16 cellular contexts compared by ENCODE assay signal in the genomic region with DNA sequence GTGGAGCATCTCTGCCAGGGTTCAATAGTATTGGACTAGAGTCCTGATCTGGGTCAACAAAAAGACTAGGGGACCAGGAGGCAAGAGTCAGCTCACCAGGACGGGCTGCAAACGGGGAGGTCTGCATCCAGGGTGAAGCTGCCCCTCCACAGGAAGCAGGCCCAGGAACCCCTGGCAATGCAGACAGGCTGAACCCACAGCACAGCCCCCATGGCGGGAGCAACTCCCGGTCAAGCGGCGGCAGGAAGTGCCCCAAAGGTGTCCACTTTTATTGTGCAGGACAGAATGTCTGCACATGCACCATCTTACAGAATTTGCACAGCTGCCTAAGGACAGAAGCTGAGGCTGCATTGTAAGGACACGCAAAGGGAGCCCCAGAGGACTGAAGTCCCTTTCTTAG.
DNase-seq lines count a peak whose midpoint lies in the region; ATAC-seq, FAIRE-seq and TF ChIP-seq lines count a peak whose summit lies in the region.
"Had no signal": no experiment of that assay in that cellular context is flagged by ENCODE, and none has a peak within 500 bp of the region (broad histone marks: within the 10 kb centered on the region; RNA-seq: fewer than 3 reads in every experiment).

No MANE protein-coding gene starts in this region.

- H3K27me3 Mint-ChIP-seq in chondrocyte (ENCODE audit: low read depth): no peaks in the 10 kb centered on the region
- H3K27me3 Mint-ChIP-seq: B cell; CD4-positive, alpha-beta memory T cell had no signal

- peaks cover 38% of the 10 kb centered on the region for H3K4me1 ChIP-seq in left ventricle myocardium inferior
- peaks cover 0 to 6% of the 10 kb centered on the region in 2 donors for H3K4me1 ChIP-seq in neuronal stem cell (ENCODE audit: control insufficient read depth in 2 of 2, insufficient read depth in 1 of 2, low read depth in 1 of 2, low read length in 2 of 2)
- H3K4me1 ChIP-seq in body of pancreas: peaks cover 19% of the 10 kb centered on the region

- no peak overlapping the region for H4K91ac ChIP-seq in neuronal stem cell (ENCODE audit: low read depth, low read length, poor library complexity)

- ATAC-seq in Right ventricle myocardium inferior (no peak), body of pancreas (no peak)
- ATAC-seq: GM12878 had no signal

- H3K79me1 ChIP-seq in neuronal stem cell (ENCODE audit: low read depth, low read length): no peaks in the 10 kb centered on the region

- H3K27me3 ChIP-seq in left ventricle myocardium inferior (ENCODE audit: low read depth) (no peaks in the 10 kb centered on the region), bronchial epithelial cell (ENCODE audit: control insufficient read depth, insufficient read depth, low read length) (no peaks in the 10 kb centered on the region), neuronal stem cell (ENCODE audit: control insufficient read depth in 3 of 3, insufficient read depth in 3 of 3, low read depth in 1 of 3, low read length in 3 of 3) (peaks cover 0 to 18% (median 0%) of the 10 kb centered on the region in 3 experiments), body of pancreas (no peaks in the 10 kb centered on the region)

- H3K4me2 ChIP-seq in neuronal stem cell (ENCODE audit: insufficient read depth, low read length, poor library complexity, severe bottlenecking): no peak overlapping the region

- H2BK120ac ChIP-seq in neuronal stem cell (ENCODE audit: low read depth, low read length): no peak overlapping the region

- H3K9me3 ChIP-seq in left ventricle myocardium inferior (replicated peaks) (peaks cover 8% of the 10 kb centered on the region), neuronal stem cell (replicated peaks in 1 of 2; ENCODE audit: control insufficient read depth in 2 of 2, insufficient read depth in 1 of 2, low read depth in 1 of 2, low read length in 2 of 2) (peaks cover 2 to 3% of the 10 kb centered on the region in 2 donors), body of pancreas (no peaks in the 10 kb centered on the region)

- H3K27ac ChIP-seq in left ventricle myocardium inferior (replicated peaks): peak overlapping the region; percentile 44
- H3K27ac ChIP-seq in neuronal stem cell (replicated peaks; ENCODE audit: low read length): no peak overlapping the region
- peak overlapping the region; percentile 17 for H3K27ac ChIP-seq in substantia nigra (ENCODE audit: low read depth, low read length, poor library complexity, severe bottlenecking)
- H3K27ac ChIP-seq in body of pancreas: no peak overlapping the region
- H3K27ac ChIP-seq: C4-2B had no signal

- peak; percentile 62 for FAIRE-seq in bronchial epithelial cell (lab: Jason Lieb, UNC)
- FAIRE-seq: GM12878, GM18507, H54 had no signal

- H3K9ac ChIP-seq in neuronal stem cell (ENCODE audit: low read depth, low read length, poor library complexity): no peak overlapping the region

- peak overlapping the region; percentile 53 for H2AK5ac ChIP-seq in neuronal stem cell (ENCODE audit: low read depth, low read length)

- H3K4me3 ChIP-seq in left ventricle myocardium inferior (no peak overlapping the region), bronchial epithelial cell (ENCODE audit: low read depth, low read length) (no peak overlapping the region), neuronal stem cell (ENCODE audit: low read length in 2 of 2) (no peak overlapping the region), body of pancreas (no peak overlapping the region)
- H3K4me3 ChIP-seq: GM12878 had no signal

- H2AFZ ChIP-seq in neuronal stem cell (ENCODE audit: low read length): peak overlapping the region; percentile 35

- no peaks in the 10 kb centered on the region for H3K4me1 Mint-ChIP-seq in chondrocyte (ENCODE audit: low read depth)
- H3K4me1 Mint-ChIP-seq: CD4-positive, alpha-beta memory T cell had no signal

- no peak overlapping the region for H3K4me3 Mint-ChIP-seq in chondrocyte (ENCODE audit: unreplicated experiment)
- H3K4me3 Mint-ChIP-seq: B cell; CD4-positive, alpha-beta memory T cell had no signal

- no peak overlapping the region for H2BK5ac ChIP-seq in neuronal stem cell (ENCODE audit: low read length)

- H3K14ac ChIP-seq in neuronal stem cell (ENCODE audit: low read length): no peak overlapping the region

- H3K36me3 ChIP-seq in left ventricle myocardium inferior: peaks cover 4% of the 10 kb centered on the region
- H3K36me3 ChIP-seq in bronchial epithelial cell (ENCODE audit: control insufficient read depth, insufficient read depth, low read length): no peaks in the 10 kb centered on the region
- H3K36me3 ChIP-seq in neuronal stem cell (replicated peaks in 1 of 2; ENCODE audit: control insufficient read depth in 2 of 2, insufficient read depth in 2 of 2, low read length in 2 of 2): no peaks in the 10 kb centered on the region
- H3K36me3 ChIP-seq in body of pancreas (replicated peaks in 1 of 2; ENCODE audit: insufficient read depth in 1 of 2, low read depth in 2 of 2): no peaks in the 10 kb centered on the region

- intact Hi-C loops in left ventricle myocardium inferior (cut with micrococcal nuclease) (no loop called here), Right ventricle myocardium inferior (cut with DNase I) (no loop called here), body of pancreas (cut with DNase I) (loop anchor here (10.0 kb wide), 1 partner anchor 158 kb away; no protein-coding TSS in a partner anchor)

- no peak overlapping the region for H3K27ac Mint-ChIP-seq in chondrocyte (ENCODE audit: unreplicated experiment)
- H3K27ac Mint-ChIP-seq: B cell had no signal

- no peak for TF ChIP-seq POLR2A in body of pancreas (IDR thresholded peaks at IDR 0.05)

- H3K4ac ChIP-seq in neuronal stem cell (ENCODE audit: low read length): no peak overlapping the region

- H3K36me3 Mint-ChIP-seq in chondrocyte (ENCODE audit: low read depth): peaks cover 1% of the 10 kb centered on the region
- H3K36me3 Mint-ChIP-seq: CD4-positive, alpha-beta memory T cell had no signal

- no CpG with 5 or more reads among the region's 7 CpGs for WGBS in neuronal stem cell (ENCODE audit: extremely low coverage in 2 of 2, insufficient read length in 2 of 2, insufficient replicate concordance in 1 of 2), 2 donors
- WGBS in body of pancreas, 2 donors: 91% methylated on average over 7 of the region's 7 CpGs; no CpG with 5 or more reads in 1 of the 2 donors

- no peak overlapping the region for H3K23ac ChIP-seq in neuronal stem cell (ENCODE audit: low read depth, low read length, poor library complexity)

- H4K8ac ChIP-seq in neuronal stem cell (ENCODE audit: low read depth, low read length): no peak overlapping the region

- peaks cover 3% of the 10 kb centered on the region for H3K9me3 Mint-ChIP-seq in chondrocyte (ENCODE audit: low read depth)
- H3K9me3 Mint-ChIP-seq: CD4-positive, alpha-beta memory T cell had no signal

- H3K18ac ChIP-seq in neuronal stem cell (ENCODE audit: low read length): peak overlapping the region; percentile 33

- no peak for DNase-seq in left ventricle myocardium inferior
- DNase-seq in Right ventricle myocardium inferior (ENCODE audit: missing footprints): no peak
- DNase-seq in bronchial epithelial cell (ENCODE audit: low read depth): no peak
- no peak for DNase-seq in neuronal stem cell (ENCODE audit: low spot score)
- no peak for DNase-seq in substantia nigra (lab: John Stamatoyannopoulos, UW)
- DNase-seq in body of pancreas: no peak
- DNase-seq in chondrocyte (ENCODE audit: low spot score): no peak
- DNase-seq in amniotic stem cell (lab: John Stamatoyannopoulos, UW): no peak
- DNase-seq: ACHN; CD4-positive, alpha-beta memory T cell; DMS79 had no signal

- TF ChIP-seq CTCF in left ventricle myocardium inferior (IDR thresholded peaks at IDR 0.05; ENCODE audit: borderline replicate concordance) (no peak), bronchial epithelial cell (IDR thresholded peaks at IDR 0.05; ENCODE audit: insufficient read depth, low read length, severe bottlenecking) (no peak), body of pancreas (IDR thresholded peaks at IDR 0.05) (no peak), chondrocyte (IDR thresholded peaks at IDR 0.05) (no peak)

- no peak overlapping the region for H2BK15ac ChIP-seq in neuronal stem cell (ENCODE audit: low read length)

- H2BK12ac ChIP-seq in neuronal stem cell (ENCODE audit: low read length): no peak overlapping the region

Comparison
In these comparisons a context has a peak if more than half of its experiments do, and no peak if none do; other contexts are left out.
1. H3K27ac ChIP-seq: peak in left ventricle myocardium inferior (single experiment) and substantia nigra (single experiment); none in neuronal stem cell (single experiment) and body of pancreas (0 of 4).